In genomic region chr4:57148831-57149230, GRCh38 we compare ENCODE assay signal across 18 cellular contexts. TPM values are rescaled to one million over a fixed set of nuclear protein-coding genes. Genes with fewer than 3 reads are reported as not detected.
DNase-seq lines count a peak whose midpoint lies in the region; ATAC-seq, FAIRE-seq and TF ChIP-seq lines count a peak whose summit lies in the region.
"Had no signal": no experiment of that assay in that cellular context is flagged by ENCODE, and none has a peak within 500 bp of the region (broad histone marks: within the 10 kb centered on the region; RNA-seq: fewer than 3 reads in every experiment).

No MANE protein-coding gene starts in this region.

- CTCF ChIA-PET in MCF 10A (lab: Yijun Ruan, JAX) (interaction anchor here (0.6 to 1.7 kb wide), 3 partner anchors 14 to 111 kb away, joined by 5 to 10 read pairs (median 7); no protein-coding TSS in a partner anchor), mammary epithelial cell (lab: Charles Lee; ENCODE audit: low non-redundant PET) (interaction anchor here (0.6 kb wide), 1 partner anchor 111 kb away, joined by 3 read pairs; no protein-coding TSS in a partner anchor)
- CTCF ChIA-PET in CD8-positive, alpha-beta T cell (lab: Charles Lee), result interaction anchor here (3.7 kb wide), 1 partner anchor 16 kb away, joined by 28 read pairs; no protein-coding TSS in a partner anchor

- intact Hi-C loops in MCF 10A (cut with micrococcal nuclease), result no loop called here
- intact Hi-C loops in breast epithelium (cut with DNase I; ENCODE audit: low total_unique reads), result no loop called here
- intact Hi-C loops in mammary epithelial cell (cut with micrococcal nuclease), result loop anchor here (2.0 to 5.0 kb wide), 2 partner anchors 68 to 77 kb away; no protein-coding TSS in a partner anchor
- intact Hi-C loops in CD8-positive, alpha-beta T cell (cut with DNase I, micrococcal nuclease), result no loop called here
- intact Hi-C loops in kidney (cut with DNase I), result no loop called here

- no peak overlapping the region for H3K4me3 Mint-ChIP-seq in MCF 10A (ENCODE audit: unreplicated experiment)
- no peak overlapping the region for H3K4me3 Mint-ChIP-seq in CD8-positive, alpha-beta T cell

- no peaks in the 10 kb centered on the region for H3K27me3 ChIP-seq in breast epithelium
- no peaks in the 10 kb centered on the region for H3K27me3 ChIP-seq in mammary epithelial cell (ENCODE audit: insufficient read depth, low read length)
- H3K27me3 ChIP-seq in kidney epithelial cell (ENCODE audit: control insufficient read depth, insufficient read depth, low read length), result no peaks in the 10 kb centered on the region
- no peaks in the 10 kb centered on the region for H3K27me3 ChIP-seq in CD8-positive, alpha-beta T cell (ENCODE audit: insufficient read depth, low read length)

- H3K9ac ChIP-seq in mammary epithelial cell (ENCODE audit: insufficient read depth, low read length) (peak overlapping the region; percentile 65), kidney (ENCODE audit: low read length in 2 of 2) (no peak overlapping the region)

- no peaks in the 10 kb centered on the region for H3K9me3 Mint-ChIP-seq in MCF 10A (ENCODE audit: unreplicated experiment)
- no peaks in the 10 kb centered on the region for H3K9me3 Mint-ChIP-seq in CD8-positive, alpha-beta T cell

- ATAC-seq in CD8-positive, alpha-beta T cell, result no peak
- no peak for ATAC-seq in GM21447 (IDR thresholded peaks at IDR 0.05; ENCODE audit: unreplicated experiment)

- DNase-seq in MCF 10A (ENCODE audit: unreplicated experiment) (peak; percentile 63), breast epithelium (ENCODE audit: low spot score in 2 of 2) (no peak), mammary epithelial cell (peak; percentile 83), kidney epithelial cell (ENCODE audit: low read depth) (peak; percentile 83), NCI-H2227 treated with DMSO at 0.1 percent for 48 hours (lab: John Stamatoyannopoulos, UW) (no peak), kidney (no peak)
- no peak for DNase-seq in CD8-positive, alpha-beta T cell
- DNase-seq: activated effector memory CD4-positive, alpha-beta T cell treated with anti-CD3 and anti-CD28 coated beads, Interleukin-2, amount 50 U/mL, for 16 hours; aorta; glutamatergic neuron; NCI-H1092; stimulated activated CD4-positive, alpha-beta T cell treated with anti-CD3 and anti-CD28 coated beads, Interleukin-2, amount 100 ng/mL, for 48 hours; transverse colon had no signal

- no peak overlapping the region for H3K27ac ChIP-seq in breast epithelium
- peak overlapping the region; percentile 79 for H3K27ac ChIP-seq in mammary epithelial cell (ENCODE audit: insufficient read depth, low read depth, low read length)
- H3K27ac ChIP-seq in CD8-positive, alpha-beta T cell (ENCODE audit: low read depth, low read length), result no peak overlapping the region
- no peak overlapping the region for H3K27ac ChIP-seq in kidney (ENCODE audit: low read depth in 2 of 2, low read length in 2 of 2)
- H3K27ac ChIP-seq: transverse colon had no signal

- in situ Hi-C loops in mammary epithelial cell (cut with MboI; ENCODE audit: low sequenced_read_pairs in 2 of 2), result no loop called here

- BruUV-seq in MCF 10A (replicated peaks; lab: Mats Ljungman, UMichigan) (no TSS peak), mammary epithelial cell (replicated peaks; lab: Mats Ljungman, UMichigan) (no TSS peak)

- TF ChIP-seq CTCF in MCF 10A (IDR thresholded peaks at IDR 0.05; ENCODE audit: unreplicated experiment) (no peak), breast epithelium (IDR thresholded peaks at IDR 0.05) (no peak), mammary epithelial cell (conservative IDR thresholded peaks at IDR 0.05 in 1 of 2, IDR thresholded peaks at IDR 0.05 in 1 of 2; ENCODE audit: extremely low read depth in 1 of 2, insufficient read depth in 1 of 2, low read depth in 1 of 2, low read length in 2 of 2) (no peak), kidney epithelial cell (IDR thresholded peaks at IDR 0.05; ENCODE audit: insufficient read depth, low read length, poor library complexity, severe bottlenecking) (no peak), kidney (IDR thresholded peaks at IDR 0.05; ENCODE audit: borderline replicate concordance, extremely low read depth, insufficient read depth) (no peak)
- TF ChIP-seq CTCF in CD8-positive, alpha-beta T cell (IDR thresholded peaks at IDR 0.05), result no peak

- H4K20me1 ChIP-seq in mammary epithelial cell (ENCODE audit: insufficient read depth, low read length), result no peaks in the 10 kb centered on the region

- FAIRE-seq in kidney (lab: Jason Lieb, UNC), result no peak
- FAIRE-seq: A204.1, D721Med, H1, HepG2 had no signal

- peaks cover 23% of the 10 kb centered on the region for H3K4me1 Mint-ChIP-seq in MCF 10A (ENCODE audit: insufficient read depth, unreplicated experiment)
- no peaks in the 10 kb centered on the region for H3K4me1 Mint-ChIP-seq in CD8-positive, alpha-beta T cell (ENCODE audit: low read depth)

- H3K36me3 Mint-ChIP-seq in MCF 10A (ENCODE audit: insufficient read depth, unreplicated experiment), result no peaks in the 10 kb centered on the region
- no peaks in the 10 kb centered on the region for H3K36me3 Mint-ChIP-seq in CD8-positive, alpha-beta T cell

- no peak overlapping the region for H2AFZ ChIP-seq in mammary epithelial cell (ENCODE audit: low read depth, low read length)

- H3K9me3 ChIP-seq in breast epithelium, result no peaks in the 10 kb centered on the region
- no peaks in the 10 kb centered on the region for H3K9me3 ChIP-seq in mammary epithelial cell (replicated peaks; ENCODE audit: insufficient read depth, low read length)
- no peaks in the 10 kb centered on the region for H3K9me3 ChIP-seq in CD8-positive, alpha-beta T cell (ENCODE audit: low read length)
- H3K9me3 ChIP-seq in kidney (ENCODE audit: control insufficient read depth in 1 of 2, low read length in 2 of 2), result no peaks in the 10 kb centered on the region
- H3K9me3 ChIP-seq: transverse colon had no signal

- H3K27ac Mint-ChIP-seq in MCF 10A (ENCODE audit: low read depth, unreplicated experiment), result no peak overlapping the region
- H3K27ac Mint-ChIP-seq in CD8-positive, alpha-beta T cell, result no peak overlapping the region

- TF ChIP-seq POLR2A in breast epithelium (IDR thresholded peaks at IDR 0.05), result no peak

- dilution Hi-C loops in mammary epithelial cell (cut with HindIII; ENCODE audit: low sequenced_read_pairs), result no loop called here

- no peak overlapping the region for H3K4me3 ChIP-seq in breast epithelium
- no peak overlapping the region for H3K4me3 ChIP-seq in mammary epithelial cell (replicated peaks in 1 of 3; ENCODE audit: insufficient read depth in 1 of 3, low read depth in 2 of 3, low read length in 3 of 3)
- H3K4me3 ChIP-seq in kidney epithelial cell (ENCODE audit: low read depth, low read length), result no peak overlapping the region
- H3K4me3 ChIP-seq in CD8-positive, alpha-beta T cell (ENCODE audit: low read depth, low read length), result no peak overlapping the region
- H3K4me3 ChIP-seq in kidney (ENCODE audit: low read length in 2 of 2), result no peak overlapping the region
- H3K4me3 ChIP-seq: transverse colon had no signal

- H3K4me2 ChIP-seq in mammary epithelial cell (ENCODE audit: insufficient read depth, low read depth, low read length), result peak overlapping the region; percentile 34

- H3K4me1 ChIP-seq in breast epithelium (no peaks in the 10 kb centered on the region), mammary epithelial cell (ENCODE audit: insufficient read depth, low read length) (peaks cover 29% of the 10 kb centered on the region), kidney (ENCODE audit: control insufficient read depth in 1 of 2, insufficient read depth in 1 of 2, low read depth in 1 of 2, low read length in 2 of 2) (no peaks in the 10 kb centered on the region)
- H3K4me1 ChIP-seq in CD8-positive, alpha-beta T cell (ENCODE audit: insufficient read depth, low read length), result no peaks in the 10 kb centered on the region
- H3K4me1 ChIP-seq: transverse colon had no signal

- H3K79me2 ChIP-seq in mammary epithelial cell (ENCODE audit: insufficient read depth, low read length), result no peaks in the 10 kb centered on the region

- POLR2A ChIA-PET in MCF 10A (lab: Yijun Ruan, JAX), result interaction anchor here (0.6 to 1.6 kb wide), 9 partner anchors 11 to 114 kb away, joined by 3 to 10 read pairs (median 3); no protein-coding TSS in a partner anchor
- POLR2A ChIA-PET in CD8-positive, alpha-beta T cell (lab: Charles Lee), result no interaction called here

- H3K36me3 ChIP-seq in breast epithelium (no peaks in the 10 kb centered on the region), mammary epithelial cell (ENCODE audit: insufficient read depth, low read length) (no peaks in the 10 kb centered on the region), kidney epithelial cell (ENCODE audit: control insufficient read depth, insufficient read depth, low read length) (no peaks in the 10 kb centered on the region), kidney (ENCODE audit: control insufficient read depth in 1 of 2, insufficient read depth in 2 of 2, low read length in 2 of 2) (no peaks in the 10 kb centered on the region)
- no peaks in the 10 kb centered on the region for H3K36me3 ChIP-seq in CD8-positive, alpha-beta T cell (ENCODE audit: insufficient read depth, low read length)
- H3K36me3 ChIP-seq: transverse colon had no signal

- no peaks in the 10 kb centered on the region for H3K27me3 Mint-ChIP-seq in MCF 10A (ENCODE audit: insufficient read depth, unreplicated experiment)
- peaks cover 5% of the 10 kb centered on the region for H3K27me3 Mint-ChIP-seq in CD8-positive, alpha-beta T cell (ENCODE audit: low read depth)

RNA-seq across cellular contexts. Expression of gene IGFBP7, which starts 38.6 kb away (rescaled TPM):
- total RNA-seq in MCF 10A (2022), result 55.2 and 61.9 TPM in 2 replicates
- total RNA-seq in breast epithelium, result 100 to 1,000 TPM; 205 to 769 (median 622) TPM
- total RNA-seq in mammary epithelial cell, result 100 to 1,000 TPM in 1 of 2 donors, 10 to 100 TPM in 1; 73.4 to 300 TPM
- 159 TPM for polyA plus RNA-seq in mammary epithelial cell
- polyA minus RNA-seq in mammary epithelial cell, result 42.0 TPM
- total RNA-seq in kidney epithelial cell, result 1,064 and 1,134 TPM in 2 replicates
- not detected for total RNA-seq in CD8-positive, alpha-beta T cell
- 1,703 TPM for total RNA-seq in kidney
- polyA plus RNA-seq in kidney (ENCODE audit: insufficient read depth, low read depth, low replicate concordance), result 2,157 TPM

Comparison
In these comparisons a context has a peak if more than half of its experiments do, and no peak if none do; other contexts are left out.
1. DNase-seq: peak in MCF 10A (single experiment), mammary epithelial cell (single experiment) and kidney epithelial cell (single experiment); none in breast epithelium (0 of 2), CD8-positive, alpha-beta T cell (0 of 7), NCI-H2227 treated with DMSO at 0.1 percent for 48 hours (single experiment) and kidney (single experiment).
2. RNA of gene IGFBP7, which starts 38.6 kb away (total RNA-seq): 1,703 TPM in kidney (single experiment), 1,064 to 1,134 TPM in kidney epithelial cell, 205 to 769 TPM in breast epithelium, 73.4 to 300 TPM in mammary epithelial cell and 55.2 to 61.9 TPM in MCF 10A; not detected in CD8-positive, alpha-beta T cell; every median in the first group is over 10 times any median in the second.